Comparison of ENCODE assay signal across 8 cellular contexts in genomic region chr16:29663020-29663828, GRCh38. TPM values are rescaled to one million over a fixed set of nuclear protein-coding genes. Genes with fewer than 3 reads are reported as not detected.
DNase-seq lines count a peak whose midpoint lies in the region; ATAC-seq and TF ChIP-seq lines count a peak whose summit lies in the region.

TSS of gene SPN (plus strand) at chr16:29663247. CDS start at chr16:29663729, 482 bp downstream.

- whole genome bisulfite sequencing in psoas muscle, 3 donors: 76 to 87% (median 86%) methylated on average over 17 to 19 of the region's 19 CpGs

- peak; percentile 37 for ATAC-seq in activated naive CD8-positive, alpha-beta T cell treated with anti-CD3 and anti-CD28 coated beads, Interleukin-2, amount 50 U/mL, for 24 hours
- ATAC-seq in GM18520 (IDR thresholded peaks at IDR 0.05; ENCODE audit: unreplicated experiment) (no peak), psoas muscle (no peak), GM18498 (IDR thresholded peaks at IDR 0.05; ENCODE audit: unreplicated experiment) (no peak)

- H3K27me3 Mint-ChIP-seq in activated naive CD8-positive, alpha-beta T cell treated with anti-CD3 and anti-CD28 coated beads, Interleukin-2, amount 50 U/mL, for 24 hours: no peaks in the 10 kb centered on the region

- peak; percentile 74 for DNase-seq in GM19238 (ENCODE audit: insufficient read length, low spot score)
- DNase-seq in OCI-M2 (lab: John Stamatoyannopoulos, UW; ENCODE audit: unreplicated experiment): peak; percentile 69
- DNase-seq in activated naive CD8-positive, alpha-beta T cell treated with anti-CD3 and anti-CD28 coated beads, Interleukin-2, amount 50 U/mL, for 24 hours: peak; percentile 64
- DNase-seq in stimulated activated CD4-positive, alpha-beta T cell treated with anti-CD3 and anti-CD28 coated beads, Interleukin-2, amount 100 ng/mL, for 24 hours: peak; percentile 35 to 66
- DNase-seq in NCI-H146 (lab: John Stamatoyannopoulos, UW): no peak
- DNase-seq in psoas muscle: no peak

- H3K4me3 ChIP-seq in psoas muscle: no peak within 1 kb of the TSS

- peaks cover 0 to 1% (median 0%) of the 10 kb centered on the region in 3 donors for H3K27me3 ChIP-seq in psoas muscle (ENCODE audit: insufficient read depth in 3 of 3, low read length in 2 of 3)

- no peak within 1 kb of the TSS for H3K27ac ChIP-seq in psoas muscle

- H3K36me3 ChIP-seq in psoas muscle (ENCODE audit: insufficient read depth in 1 of 2, low read depth in 1 of 2): no peaks in the 10 kb centered on the region

- H3K4me1 ChIP-seq in psoas muscle: no peaks in the 10 kb centered on the region

- H3K9me3 ChIP-seq in psoas muscle: no peaks in the 10 kb centered on the region

- H3K4me3 Mint-ChIP-seq in activated naive CD8-positive, alpha-beta T cell treated with anti-CD3 and anti-CD28 coated beads, Interleukin-2, amount 50 U/mL, for 24 hours: peak within 1 kb of the TSS; percentile 100

- H3K36me3 Mint-ChIP-seq in activated naive CD8-positive, alpha-beta T cell treated with anti-CD3 and anti-CD28 coated beads, Interleukin-2, amount 50 U/mL, for 24 hours (ENCODE audit: low read depth): peaks cover 39% of the 10 kb centered on the region

- intact Hi-C loops in psoas muscle (cut with DNase I): no loop called here

- H3K9me3 Mint-ChIP-seq in activated naive CD8-positive, alpha-beta T cell treated with anti-CD3 and anti-CD28 coated beads, Interleukin-2, amount 50 U/mL, for 24 hours: no peaks in the 10 kb centered on the region

- H3K4me1 Mint-ChIP-seq in activated naive CD8-positive, alpha-beta T cell treated with anti-CD3 and anti-CD28 coated beads, Interleukin-2, amount 50 U/mL, for 24 hours: peaks cover 67% of the 10 kb centered on the region

- TF ChIP-seq CTCF in psoas muscle (IDR thresholded peaks at IDR 0.05): no peak

- peak within 1 kb of the TSS; percentile 99 for H3K27ac Mint-ChIP-seq in activated naive CD8-positive, alpha-beta T cell treated with anti-CD3 and anti-CD28 coated beads, Interleukin-2, amount 50 U/mL, for 24 hours

RNA-seq across cellular contexts. Expression of gene SPN, which starts in this region (rescaled TPM):
- 1 to 10 TPM in 1 of 4 donors, under 1 TPM in 3; 0.54 to 1.5 (median 0.65) TPM for total RNA-seq in psoas muscle
- polyA plus RNA-seq in psoas muscle: under 1 TPM; 0.13 to 0.25 (median 0.22) TPM

Comparison
In these comparisons a context has a peak if more than half of its experiments do, and no peak if none do; other contexts are left out.
1. DNase-seq: peak in GM19238 (single experiment), OCI-M2 (single experiment), activated naive CD8-positive, alpha-beta T cell treated with anti-CD3 and anti-CD28 coated beads, Interleukin-2, amount 50 U/mL, for 24 hours (single experiment) and stimulated activated CD4-positive, alpha-beta T cell treated with anti-CD3 and anti-CD28 coated beads, Interleukin-2, amount 100 ng/mL, for 24 hours (2 of 2); none in NCI-H146 (single experiment) and psoas muscle (0 of 2).